9 cellular contexts compared by ENCODE assay signal in the genomic region with DNA sequence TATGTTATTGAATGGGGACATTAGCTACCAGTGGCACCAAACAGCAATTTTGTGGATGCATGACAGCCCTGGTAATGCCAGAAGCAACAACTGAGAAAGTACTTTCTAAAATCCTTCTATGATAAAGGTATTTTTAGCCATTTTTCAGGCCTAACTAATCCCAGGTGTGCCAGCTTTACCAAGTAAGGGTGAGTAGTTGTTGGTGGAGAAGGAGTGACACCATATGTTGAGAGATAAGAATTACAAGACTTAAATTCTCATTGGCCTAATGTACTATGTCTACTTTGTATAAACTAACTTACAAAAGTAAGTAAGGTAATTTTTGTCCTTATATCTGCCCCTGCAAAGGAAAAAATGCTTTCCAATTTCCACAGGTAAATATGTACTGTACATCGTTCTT. TPM values are rescaled to one million over a fixed set of nuclear protein-coding genes. Genes with fewer than 3 reads are reported as not detected.
DNase-seq lines count a peak whose midpoint lies in the region; ATAC-seq and TF ChIP-seq lines count a peak whose summit lies in the region.
"Had no signal": no experiment of that assay in that cellular context is flagged by ENCODE, and none has a peak within 500 bp of the region (broad histone marks: within the 10 kb centered on the region; RNA-seq: fewer than 3 reads in every experiment).

No MANE protein-coding gene starts in this region.

- TF ChIP-seq CTCF in LNCaP clone FGC (IDR thresholded peaks at IDR 0.05; ENCODE audit: control insufficient read depth, extremely low read depth, insufficient read depth) (peak; percentile 78), body of pancreas (IDR thresholded peaks at IDR 0.05) (peak in 4 of 7 experiments; percentile 43 to 51 (median 48)), neural crest cell (conservative IDR thresholded peaks at IDR 0.05) (peak; percentile 67)

- H3K36me3 ChIP-seq in body of pancreas (replicated peaks in 1 of 2; ENCODE audit: insufficient read depth in 1 of 2, low read depth in 2 of 2): no peaks in the 10 kb centered on the region

- no peaks in the 10 kb centered on the region for H3K36me3 Mint-ChIP-seq in neural crest cell (ENCODE audit: low read depth)
- H3K36me3 Mint-ChIP-seq: naive B cell had no signal

- H3K9me3 ChIP-seq in body of pancreas: no peaks in the 10 kb centered on the region

- no peak overlapping the region for H3K4me3 Mint-ChIP-seq in neural crest cell
- H3K4me3 Mint-ChIP-seq: naive B cell had no signal

- no peak overlapping the region for H3K27ac Mint-ChIP-seq in neural crest cell (ENCODE audit: unreplicated experiment)

- no peaks in the 10 kb centered on the region for H3K9me3 Mint-ChIP-seq in neural crest cell

- no peak overlapping the region for H3K4me3 ChIP-seq in LNCaP clone FGC (ENCODE audit: low read depth, low read length)
- no peak overlapping the region for H3K4me3 ChIP-seq in body of pancreas

- H3K27ac ChIP-seq in body of pancreas: no peak overlapping the region

- H3K27me3 Mint-ChIP-seq in neural crest cell (ENCODE audit: low read depth): peaks cover 13% of the 10 kb centered on the region

- intact Hi-C loops in body of pancreas (cut with DNase I): no loop called here
- intact Hi-C loops in posterior cingulate gyrus (cut with DNase I): no loop called here

- peak; percentile 20 for ATAC-seq in GM18520 (IDR thresholded peaks at IDR 0.05; ENCODE audit: unreplicated experiment)
- no peak for ATAC-seq in body of pancreas
- ATAC-seq in GM21526 (IDR thresholded peaks at IDR 0.05; ENCODE audit: low FRiP score, unreplicated experiment): no peak

- DNase-seq in CD1c-positive myeloid dendritic cell (ENCODE audit: extremely low spot score) (peak; percentile 55), LNCaP clone FGC (ENCODE audit: low read depth) (no peak), body of pancreas (no peak), neural crest cell (ENCODE audit: low read depth, low spot score) (no peak), posterior cingulate gyrus (no peak), OCI-M2 (lab: John Stamatoyannopoulos, UW; ENCODE audit: unreplicated experiment) (no peak)
- DNase-seq: naive B cell had no signal

- H3K27me3 ChIP-seq in body of pancreas: no peaks in the 10 kb centered on the region

- 34 to 43% methylated on average over 1 of the region's 1 CpG for WGBS in body of pancreas, 2 donors

- H3K4me1 ChIP-seq in body of pancreas: peaks cover 7% of the 10 kb centered on the region

- no peak for TF ChIP-seq POLR2A in body of pancreas (IDR thresholded peaks at IDR 0.05)

- H3K4me1 Mint-ChIP-seq in neural crest cell: peaks cover 12% of the 10 kb centered on the region

RNA-seq across cellular contexts. Expression of a gene that starts 4.1 kb away (rescaled TPM):
- 10 to 100 TPM; 13.8 to 29.6 TPM for total RNA-seq in body of pancreas
- 27.5 and 27.7 TPM in 2 replicates for total RNA-seq in neural crest cell

RNA-seq across cellular contexts. Expression of a gene that starts 20.9 kb away (rescaled TPM):
- total RNA-seq in body of pancreas (under 1 TPM; 0.78 to 0.99 TPM), neural crest cell (2.8 and 3.8 TPM in 2 replicates)

RNA-seq across cellular contexts. Expression of a gene that starts 21.5 kb away (rescaled TPM):
- 10 to 100 TPM; 21.5 to 47.8 TPM for total RNA-seq in body of pancreas
- total RNA-seq in neural crest cell: 7.0 TPM in 2 replicates
